ENCODE assay signal across 26 cellular contexts in the genomic region with DNA sequence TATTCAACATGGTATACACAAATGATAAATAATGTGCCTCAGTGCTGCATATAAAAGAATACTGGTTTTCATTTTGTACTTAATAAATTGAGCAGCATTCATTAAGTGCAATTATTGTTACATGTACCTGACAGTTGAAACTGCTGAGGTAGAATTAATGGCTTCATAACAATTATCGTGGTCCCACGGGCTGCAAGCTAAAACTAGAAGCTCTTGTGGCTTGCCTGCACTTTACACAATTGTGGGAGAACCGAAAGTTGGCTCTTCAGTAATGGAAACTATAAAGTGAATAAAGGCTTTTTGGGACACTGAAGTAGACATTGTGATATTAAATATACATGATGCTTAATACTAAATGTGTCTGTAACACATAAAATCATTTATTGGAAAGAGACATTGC. TPM values are rescaled to one million over a fixed set of nuclear protein-coding genes. Genes with fewer than 3 reads are reported as not detected.
A peak's percentile ranks its signal among the peaks of the same experiment; 100 is the strongest.
DNase-seq lines count a peak whose midpoint lies in the region; ATAC-seq and TF ChIP-seq lines count a peak whose summit lies in the region.
"Had no signal": no experiment of that assay in that cellular context is flagged by ENCODE, and none has a peak within 500 bp of the region (broad histone marks: within the 10 kb centered on the region; RNA-seq: fewer than 3 reads in every experiment).

No MANE protein-coding gene starts in this region.

- H3K4me1 Mint-ChIP-seq in endodermal cell: peaks cover 7% of the 10 kb centered on the region

- H3K27me3 ChIP-seq in endodermal cell (ENCODE audit: control insufficient read depth, insufficient read depth, low read length, poor library complexity, severe bottlenecking): no peaks in the 10 kb centered on the region
- H3K27me3 ChIP-seq: breast epithelium, spleen had no signal

- TF ChIP-seq CTCF in retinal pigment epithelial cell (conservative IDR thresholded peaks at IDR 0.05; ENCODE audit: low read depth, low read length) (no peak), endodermal cell (conservative IDR thresholded peaks at IDR 0.05) (no peak)

- no peak overlapping the region for H3K9ac ChIP-seq in endodermal cell (ENCODE audit: extremely low read depth, low read length, poor library complexity, severe bottlenecking)

- ATAC-seq in GM19324 (IDR thresholded peaks at IDR 0.05; ENCODE audit: low FRiP score, unreplicated experiment): no peak
- ATAC-seq: CD8-positive, alpha-beta T cell had no signal

- 78 to 90% methylated on average over 2 to 3 of the region's 3 CpGs for WGBS in endodermal cell (ENCODE audit: insufficient coverage in 1 of 2, insufficient read length in 1 of 2), 2 experiments

- no peaks in the 10 kb centered on the region for H3K36me3 Mint-ChIP-seq in endodermal cell (ENCODE audit: low read depth)
- H3K36me3 Mint-ChIP-seq: CD8-positive, alpha-beta T cell had no signal

- H3K27me3 Mint-ChIP-seq in endodermal cell (ENCODE audit: insufficient read depth): peaks cover 4% of the 10 kb centered on the region

- no peaks in the 10 kb centered on the region for H3K4me1 ChIP-seq in endodermal cell (ENCODE audit: control insufficient read depth, insufficient read depth, low read length)
- H3K4me1 ChIP-seq: breast epithelium, spleen had no signal

- no peaks in the 10 kb centered on the region for H3K36me3 ChIP-seq in endodermal cell (ENCODE audit: control insufficient read depth, insufficient read depth, low read length)
- H3K36me3 ChIP-seq: breast epithelium, thoracic aorta had no signal

- H3K9me3 ChIP-seq in endodermal cell (ENCODE audit: control insufficient read depth, low read length): peaks cover 10% of the 10 kb centered on the region
- H3K9me3 ChIP-seq: breast epithelium, spleen, thoracic aorta had no signal

- no peak overlapping the region for H3K27ac Mint-ChIP-seq in endodermal cell
- H3K27ac Mint-ChIP-seq: activated naive CD4-positive, alpha-beta T cell treated with anti-CD3 and anti-CD28 coated beads for 36 hours; CD8-positive, alpha-beta T cell; HFFc6 had no signal

- DNase-seq in NCI-H1436 (lab: John Stamatoyannopoulos, UW): peak; percentile 39
- no peak for DNase-seq in NCI-H1436 treated with DMSO at 0.1 percent for 48 hours (lab: John Stamatoyannopoulos, UW)
- peak; percentile 65 for DNase-seq in NCI-H2107 (lab: John Stamatoyannopoulos, UW)
- DNase-seq in OCI-M1 (lab: John Stamatoyannopoulos, UW): peak; percentile 44
- DNase-seq in retinal pigment epithelial cell (ENCODE audit: low read depth): peak; percentile 2
- DNase-seq in medulla oblongata (ENCODE audit: extremely low spot score): no peak
- DNase-seq in endodermal cell: no peak
- DNase-seq: activated CD4-positive, alpha-beta T cell treated with anti-CD3 and anti-CD28 coated beads for 1 hour; activated naive CD4-positive, alpha-beta T cell treated with anti-CD3 and anti-CD28 coated beads for 36 hours; activated T-cell treated with anti-CD3 and anti-CD28 coated beads, Interleukin-2, amount 50 U/mL, for 48 hours; amniotic stem cell; CD8-positive, alpha-beta T cell; DMS53; HFFc6; mesendoderm; occipital lobe; Right ventricle myocardium superior; spleen; stimulated activated CD4-positive, alpha-beta T cell treated with anti-CD3 and anti-CD28 coated beads, Interleukin-4, amount 100 ng/mL, for 24 hours; stimulated activated naive CD4-positive, alpha-beta T cell treated with Interleukin-2 at 50 U/mL for 16 hours had no signal

- H3K4me3 ChIP-seq in retinal pigment epithelial cell (ENCODE audit: low read length) (no peak overlapping the region), endodermal cell (ENCODE audit: low read length) (no peak overlapping the region)
- H3K4me3 ChIP-seq: breast epithelium, coronary artery, spleen, thoracic aorta had no signal

- no peak overlapping the region for H3K27ac ChIP-seq in endodermal cell (ENCODE audit: low read depth, low read length)
- H3K27ac ChIP-seq: 22Rv1, breast epithelium, coronary artery, spleen, thoracic aorta had no signal

- H3K9me3 Mint-ChIP-seq in endodermal cell: peaks cover 27% of the 10 kb centered on the region
- H3K9me3 Mint-ChIP-seq: CD8-positive, alpha-beta T cell had no signal

- no peak overlapping the region for H3K4me3 Mint-ChIP-seq in endodermal cell
- H3K4me3 Mint-ChIP-seq: activated naive CD4-positive, alpha-beta T cell treated with anti-CD3 and anti-CD28 coated beads for 36 hours; CD8-positive, alpha-beta T cell had no signal

RNA-seq across cellular contexts. Expression of a gene that starts 23.2 kb away (rescaled TPM):
- not detected for total RNA-seq in endodermal cell
- polyA plus RNA-seq in endodermal cell (2013, experiment 1 of 2): not detected
- not detected for polyA plus RNA-seq in endodermal cell (2013, experiment 2 of 2)
- total RNA-seq: activated CD8-positive, alpha-beta memory T cell treated with anti-CD3 and anti-CD28 coated beads for 36 hours; activated naive CD4-positive, alpha-beta T cell treated with anti-CD3 and anti-CD28 coated beads for 36 hours; CD8-positive, alpha-beta T cell; HFFc6; occipital lobe; Right ventricle myocardium superior; spleen; thoracic aorta had no signal

RNA-seq across cellular contexts. Expression of a gene that starts 25.6 kb away (rescaled TPM):
- 1 to 10 TPM; 1.2 to 8.3 TPM for total RNA-seq in endodermal cell
- polyA plus RNA-seq in endodermal cell (2013, experiment 1 of 2): 1.5 TPM
- polyA plus RNA-seq in endodermal cell (2013, experiment 2 of 2): 1.7 TPM
- total RNA-seq: activated CD8-positive, alpha-beta memory T cell treated with anti-CD3 and anti-CD28 coated beads for 36 hours; activated naive CD4-positive, alpha-beta T cell treated with anti-CD3 and anti-CD28 coated beads for 36 hours; CD8-positive, alpha-beta T cell had no signal

Comparison
In these comparisons a context has a peak if more than half of its experiments do, and no peak if none do; other contexts are left out.
1. DNase-seq: peak in NCI-H1436 (single experiment), NCI-H2107 (single experiment), OCI-M1 (single experiment) and retinal pigment epithelial cell (single experiment); none in NCI-H1436 treated with DMSO at 0.1 percent for 48 hours (single experiment), medulla oblongata (single experiment) and endodermal cell (single experiment).